In the genomic region with DNA sequence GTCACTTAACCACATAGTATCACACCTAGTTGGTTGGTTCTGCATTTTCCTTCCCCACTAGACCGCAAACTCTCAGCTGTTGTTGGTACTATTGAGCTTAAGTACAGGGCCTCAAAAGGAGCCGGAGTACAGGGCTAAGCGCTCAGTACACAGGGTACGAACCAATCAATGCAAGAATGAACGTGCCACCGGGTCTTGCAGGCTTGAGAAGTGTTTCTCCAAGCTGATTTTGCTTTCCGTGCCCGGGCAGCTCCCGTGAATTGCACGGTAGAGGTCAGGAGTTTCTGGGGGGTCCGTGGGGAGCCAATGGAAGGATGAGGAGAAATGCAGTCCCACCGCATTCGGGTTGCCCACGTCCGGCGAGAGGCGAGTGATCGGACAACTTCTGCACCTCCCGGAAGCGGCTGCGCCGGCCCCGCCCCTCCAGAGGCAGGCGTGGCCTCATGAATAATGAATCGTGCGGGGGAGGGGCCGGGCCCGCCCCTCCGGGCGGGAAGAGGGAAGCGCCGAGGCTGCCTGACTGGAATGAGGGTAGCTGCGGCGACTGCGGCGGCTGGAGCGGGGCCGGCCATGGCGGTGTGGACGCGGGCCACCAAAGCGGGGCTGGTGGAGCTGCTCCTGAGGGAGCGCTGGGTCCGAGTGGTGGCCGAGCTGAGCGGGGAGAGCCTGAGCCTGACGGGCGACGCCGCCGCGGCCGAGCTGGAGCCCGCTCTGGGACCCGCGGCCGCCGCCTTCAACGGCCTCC, we compare ENCODE assay signal across 1 cellular context.
TF ChIP-seq lines count a peak whose summit lies in the region.

A gene (plus strand): TSS at position 523 of the 745 bp plus-strand sequence. CDS start 3 bp downstream, at position 526.

TF ChIP-seq in HepG2, 621 proteins besides CTCF, POLR2A, EP300 and RAD21 (continued from another document):
- TF ChIP-seq, protein P1, sequence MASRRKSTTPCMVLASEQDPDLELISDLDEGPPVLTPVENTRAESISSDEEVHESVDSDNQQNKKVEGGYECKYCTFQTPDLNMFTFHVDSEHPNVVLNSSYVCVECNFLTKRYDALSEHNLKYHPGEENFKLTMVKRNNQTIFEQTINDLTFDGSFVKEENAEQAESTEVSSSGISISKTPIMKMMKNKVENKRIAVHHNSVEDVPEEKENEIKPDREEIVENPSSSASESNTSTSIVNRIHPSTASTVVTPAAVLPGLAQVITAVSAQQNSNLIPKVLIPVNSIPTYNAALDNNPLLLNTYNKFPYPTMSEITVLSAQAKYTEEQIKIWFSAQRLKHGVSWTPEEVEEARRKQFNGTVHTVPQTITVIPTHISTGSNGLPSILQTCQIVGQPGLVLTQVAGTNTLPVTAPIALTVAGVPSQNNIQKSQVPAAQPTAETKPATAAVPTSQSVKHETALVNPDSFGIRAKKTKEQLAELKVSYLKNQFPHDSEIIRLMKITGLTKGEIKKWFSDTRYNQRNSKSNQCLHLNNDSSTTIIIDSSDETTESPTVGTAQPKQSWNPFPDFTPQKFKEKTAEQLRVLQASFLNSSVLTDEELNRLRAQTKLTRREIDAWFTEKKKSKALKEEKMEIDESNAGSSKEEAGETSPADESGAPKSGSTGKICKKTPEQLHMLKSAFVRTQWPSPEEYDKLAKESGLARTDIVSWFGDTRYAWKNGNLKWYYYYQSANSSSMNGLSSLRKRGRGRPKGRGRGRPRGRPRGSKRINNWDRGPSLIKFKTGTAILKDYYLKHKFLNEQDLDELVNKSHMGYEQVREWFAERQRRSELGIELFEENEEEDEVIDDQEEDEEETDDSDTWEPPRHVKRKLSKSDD (CRISPR knock-in tag; IDR thresholded peaks at IDR 0.05; ENCODE audit: low read depth) = no peak; the same call in 1 of the 2 replicates
- TF ChIP-seq ZNF17 (CRISPR knock-in tag; IDR thresholded peaks at IDR 0.05) (no peak), RXRA (CRISPR knock-in tag; IDR thresholded peaks at IDR 0.05) (peak; percentile 59; the same call in 1 of the 2 replicates), ZNF282 (IDR thresholded peaks at IDR 0.05; ENCODE audit: partially characterized antibody) (no peak), PAF1 (CRISPR knock-in tag; IDR thresholded peaks at IDR 0.05) (no peak), ZNF431 (CRISPR knock-in tag; IDR thresholded peaks at IDR 0.05; ENCODE audit: borderline replicate concordance, low read depth) (peak; percentile 79; the same call in 1 of the 2 replicates), ZNF30 (CRISPR knock-in tag; IDR thresholded peaks at IDR 0.05) (peak; percentile 27; the same call in 1 of the 2 replicates), ZNF329 (CRISPR knock-in tag; IDR thresholded peaks at IDR 0.05; ENCODE audit: low read depth) (peak; percentile 72; the same call in 1 of the 2 replicates), ARID2 (CRISPR knock-in tag; IDR thresholded peaks at IDR 0.05; ENCODE audit: borderline replicate concordance) (no peak), ZNF367 (CRISPR knock-in tag; IDR thresholded peaks at IDR 0.05; ENCODE audit: borderline replicate concordance) (peak; percentile 74), ZNF337 (CRISPR knock-in tag; IDR thresholded peaks at IDR 0.05; ENCODE audit: borderline replicate concordance, low read depth) (no peak), ESRRA (CRISPR knock-in tag; IDR thresholded peaks at IDR 0.05; ENCODE audit: low read depth) (peak; percentile 22; the same call in 1 of the 2 replicates), ZNF292 (CRISPR knock-in tag; IDR thresholded peaks at IDR 0.05; ENCODE audit: borderline replicate concordance, low read depth) (peak; percentile 85), ZSCAN29 (CRISPR knock-in tag; conservative IDR thresholded peaks at IDR 0.05) (peak; percentile 77; the same call in 1 of the 2 replicates)
- TF ChIP-seq, protein P2, sequence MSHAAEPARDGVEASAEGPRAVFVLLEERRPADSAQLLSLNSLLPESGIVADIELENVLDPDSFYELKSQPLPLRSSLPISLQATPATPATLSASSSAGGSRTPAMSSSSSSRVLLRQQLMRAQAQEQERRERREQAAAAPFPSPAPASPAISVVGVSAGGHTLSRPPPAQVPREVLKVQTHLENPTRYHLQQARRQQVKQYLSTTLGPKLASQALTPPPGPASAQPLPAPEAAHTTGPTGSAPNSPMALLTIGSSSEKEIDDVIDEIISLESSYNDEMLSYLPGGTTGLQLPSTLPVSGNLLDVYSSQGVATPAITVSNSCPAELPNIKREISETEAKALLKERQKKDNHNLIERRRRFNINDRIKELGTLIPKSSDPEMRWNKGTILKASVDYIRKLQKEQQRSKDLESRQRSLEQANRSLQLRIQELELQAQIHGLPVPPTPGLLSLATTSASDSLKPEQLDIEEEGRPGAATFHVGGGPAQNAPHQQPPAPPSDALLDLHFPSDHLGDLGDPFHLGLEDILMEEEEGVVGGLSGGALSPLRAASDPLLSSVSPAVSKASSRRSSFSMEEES (CRISPR knock-in tag; IDR thresholded peaks at IDR 0.05) = no peak
- TF ChIP-seq, protein P3, sequence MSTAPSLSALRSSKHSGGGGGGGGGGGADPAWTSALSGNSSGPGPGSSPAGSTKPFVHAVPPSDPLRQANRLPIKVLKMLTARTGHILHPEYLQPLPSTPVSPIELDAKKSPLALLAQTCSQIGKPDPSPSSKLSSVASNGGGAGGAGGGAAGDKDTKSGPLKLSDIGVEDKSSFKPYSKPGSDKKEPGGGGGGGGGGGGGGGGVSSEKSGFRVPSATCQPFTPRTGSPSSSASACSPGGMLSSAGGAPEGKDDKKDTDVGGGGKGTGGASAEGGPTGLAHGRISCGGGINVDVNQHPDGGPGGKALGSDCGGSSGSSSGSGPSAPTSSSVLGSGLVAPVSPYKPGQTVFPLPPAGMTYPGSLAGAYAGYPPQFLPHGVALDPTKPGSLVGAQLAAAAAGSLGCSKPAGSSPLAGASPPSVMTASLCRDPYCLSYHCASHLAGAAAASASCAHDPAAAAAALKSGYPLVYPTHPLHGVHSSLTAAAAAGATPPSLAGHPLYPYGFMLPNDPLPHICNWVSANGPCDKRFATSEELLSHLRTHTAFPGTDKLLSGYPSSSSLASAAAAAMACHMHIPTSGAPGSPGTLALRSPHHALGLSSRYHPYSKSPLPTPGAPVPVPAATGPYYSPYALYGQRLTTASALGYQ (CRISPR knock-in tag; IDR thresholded peaks at IDR 0.05) = no peak; the same call in 1 of the 2 replicates
- TF ChIP-seq, protein P4, sequence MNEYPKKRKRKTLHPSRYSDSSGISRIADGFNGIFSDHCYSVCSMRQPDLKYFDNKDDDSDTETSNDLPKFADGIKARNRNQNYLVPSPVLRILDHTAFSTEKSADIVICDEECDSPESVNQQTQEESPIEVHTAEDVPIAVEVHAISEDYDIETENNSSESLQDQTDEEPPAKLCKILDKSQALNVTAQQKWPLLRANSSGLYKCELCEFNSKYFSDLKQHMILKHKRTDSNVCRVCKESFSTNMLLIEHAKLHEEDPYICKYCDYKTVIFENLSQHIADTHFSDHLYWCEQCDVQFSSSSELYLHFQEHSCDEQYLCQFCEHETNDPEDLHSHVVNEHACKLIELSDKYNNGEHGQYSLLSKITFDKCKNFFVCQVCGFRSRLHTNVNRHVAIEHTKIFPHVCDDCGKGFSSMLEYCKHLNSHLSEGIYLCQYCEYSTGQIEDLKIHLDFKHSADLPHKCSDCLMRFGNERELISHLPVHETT (CRISPR knock-in tag; conservative IDR thresholded peaks at IDR 0.05) = peak; percentile 59; the same call in 1 of the 2 replicates
- TF ChIP-seq, protein P5, sequence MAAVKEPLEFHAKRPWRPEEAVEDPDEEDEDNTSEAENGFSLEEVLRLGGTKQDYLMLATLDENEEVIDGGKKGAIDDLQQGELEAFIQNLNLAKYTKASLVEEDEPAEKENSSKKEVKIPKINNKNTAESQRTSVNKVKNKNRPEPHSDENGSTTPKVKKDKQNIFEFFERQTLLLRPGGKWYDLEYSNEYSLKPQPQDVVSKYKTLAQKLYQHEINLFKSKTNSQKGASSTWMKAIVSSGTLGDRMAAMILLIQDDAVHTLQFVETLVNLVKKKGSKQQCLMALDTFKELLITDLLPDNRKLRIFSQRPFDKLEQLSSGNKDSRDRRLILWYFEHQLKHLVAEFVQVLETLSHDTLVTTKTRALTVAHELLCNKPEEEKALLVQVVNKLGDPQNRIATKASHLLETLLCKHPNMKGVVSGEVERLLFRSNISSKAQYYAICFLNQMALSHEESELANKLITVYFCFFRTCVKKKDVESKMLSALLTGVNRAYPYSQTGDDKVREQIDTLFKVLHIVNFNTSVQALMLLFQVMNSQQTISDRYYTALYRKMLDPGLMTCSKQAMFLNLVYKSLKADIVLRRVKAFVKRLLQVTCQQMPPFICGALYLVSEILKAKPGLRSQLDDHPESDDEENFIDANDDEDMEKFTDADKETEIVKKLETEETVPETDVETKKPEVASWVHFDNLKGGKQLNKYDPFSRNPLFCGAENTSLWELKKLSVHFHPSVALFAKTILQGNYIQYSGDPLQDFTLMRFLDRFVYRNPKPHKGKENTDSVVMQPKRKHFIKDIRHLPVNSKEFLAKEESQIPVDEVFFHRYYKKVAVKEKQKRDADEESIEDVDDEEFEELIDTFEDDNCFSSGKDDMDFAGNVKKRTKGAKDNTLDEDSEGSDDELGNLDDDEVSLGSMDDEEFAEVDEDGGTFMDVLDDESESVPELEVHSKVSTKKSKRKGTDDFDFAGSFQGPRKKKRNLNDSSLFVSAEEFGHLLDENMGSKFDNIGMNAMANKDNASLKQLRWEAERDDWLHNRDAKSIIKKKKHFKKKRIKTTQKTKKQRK (IDR thresholded peaks at IDR 0.05; ENCODE audit: low read length) = no peak
